In the genomic region with DNA sequence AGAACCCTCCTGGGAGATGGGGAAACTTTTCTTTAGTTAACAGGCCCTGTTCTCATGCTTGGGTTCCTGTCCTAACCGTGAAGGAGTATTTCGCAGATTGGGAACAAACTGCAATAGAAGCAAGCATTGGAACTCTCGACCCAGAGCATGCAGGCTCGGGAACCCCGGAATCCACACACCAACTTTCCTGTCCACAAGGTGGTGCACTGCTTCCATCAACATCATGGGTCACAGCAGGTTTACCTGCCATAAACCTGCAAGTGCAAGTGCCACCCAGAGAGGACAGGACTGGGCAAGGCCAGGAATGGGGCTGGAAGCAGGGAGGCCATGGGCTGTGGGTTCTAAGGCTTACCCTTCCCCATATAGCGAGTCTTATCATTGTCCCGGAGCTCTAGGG, we compare ENCODE assay signal across 8 cellular contexts. TPM values are rescaled to one million over a fixed set of nuclear protein-coding genes. Genes with fewer than 3 reads are reported as not detected.
DNase-seq lines count a peak whose midpoint lies in the region; ATAC-seq, FAIRE-seq and TF ChIP-seq lines count a peak whose summit lies in the region.

No MANE protein-coding gene starts in this region.

- peaks cover 55% of the 10 kb centered on the region for H4K20me1 ChIP-seq in GM12878 (ENCODE audit: control insufficient read depth, insufficient read depth)

- H3K4me3 ChIP-seq in CD4-positive, alpha-beta memory T cell (ENCODE audit: low read length in 2 of 2): no peak overlapping the region
- no peak overlapping the region for H3K4me3 ChIP-seq in HUES6 (ENCODE audit: low read depth, low read length)
- H3K4me3 ChIP-seq in GM12878: peak overlapping the region; percentile 89; the same call in 1 of the 2 replicates

- intact Hi-C loops in CD4-positive, alpha-beta memory T cell (cut with micrococcal nuclease): no loop called here
- intact Hi-C loops in GM12878 (cut with micrococcal nuclease; ENCODE audit: unreplicated experiment): no loop called here

- H3K36me3 ChIP-seq in CD4-positive, alpha-beta memory T cell (ENCODE audit: insufficient read depth, low read length): peaks cover 68% of the 10 kb centered on the region
- peaks cover 100% of the 10 kb centered on the region for H3K36me3 ChIP-seq in HUES6 (ENCODE audit: control insufficient read depth, insufficient read depth, low read length)
- peaks cover 53 to 71% of the 10 kb centered on the region in 2 experiments for H3K36me3 ChIP-seq in GM12878 (ENCODE audit: control insufficient read depth in 2 of 2, insufficient read depth in 2 of 2, low read length in 1 of 2)

- peaks cover 40 to 68% (median 55%) of the 10 kb centered on the region in 4 donors for H3K4me1 Mint-ChIP-seq in CD4-positive, alpha-beta memory T cell
- H3K4me1 Mint-ChIP-seq in mesothelial cell of epicardium: peaks cover 53% of the 10 kb centered on the region

- no peaks in the 10 kb centered on the region for H3K27me3 ChIP-seq in CD4-positive, alpha-beta memory T cell (ENCODE audit: insufficient read depth, low read length)
- H3K27me3 ChIP-seq in HUES6 (ENCODE audit: control insufficient read depth, insufficient read depth, low read length): no peaks in the 10 kb centered on the region
- H3K27me3 ChIP-seq in GM12878 (replicated peaks in 1 of 2; ENCODE audit: control insufficient read depth in 2 of 2, insufficient read depth in 2 of 2, low read length in 1 of 2): no peaks in the 10 kb centered on the region

- no peak for TF ChIP-seq EP300 in GM12878 (IDR thresholded peaks at IDR 0.05; ENCODE audit: borderline replicate concordance in 1 of 2, control insufficient read depth in 1 of 2, low read depth in 2 of 2, low read length in 2 of 2)

- peak in 1 of 5 donors; percentile 15 for DNase-seq in CD4-positive, alpha-beta memory T cell
- DNase-seq in GM12878 (ENCODE audit: low read depth, low spot score) (no peak), mesothelial cell of epicardium (ENCODE audit: low spot score in 2 of 2, unreplicated experiment in 2 of 2) (no peak), DMS79 (lab: John Stamatoyannopoulos, UW) (no peak), NCI-H774 (lab: John Stamatoyannopoulos, UW) (no peak)
- DNase-seq in stimulated activated CD8-positive, alpha-beta memory T cell treated with anti-CD3 and anti-CD28 coated beads, Interleukin-4, amount 100 ng/mL, for 48 hours: no peak

- H3K4me3 Mint-ChIP-seq in CD4-positive, alpha-beta memory T cell: no peak overlapping the region
- H3K4me3 Mint-ChIP-seq in mesothelial cell of epicardium: no peak overlapping the region

- no peaks in the 10 kb centered on the region for H3K27me3 Mint-ChIP-seq in CD4-positive, alpha-beta memory T cell
- no peaks in the 10 kb centered on the region for H3K27me3 Mint-ChIP-seq in mesothelial cell of epicardium (ENCODE audit: low read depth)

- ATAC-seq in GM12878 (no peak), GM21526 (IDR thresholded peaks at IDR 0.05; ENCODE audit: low FRiP score, unreplicated experiment) (no peak)

- 53% methylated on average over 7 of the region's 7 CpGs for WGBS in GM12878 (ENCODE audit: insufficient coverage, insufficient replicate concordance, low lambda C conversion rate, missing lambda C conversion rate)

- H3K27ac ChIP-seq in CD4-positive, alpha-beta memory T cell (ENCODE audit: low read depth, low read length): no peak overlapping the region
- 0 out of 2 replicates have a peak overlapping the region, but pooled peaks have one; percentile 42 for H3K27ac ChIP-seq in HUES6 (ENCODE audit: low read depth, low read length)
- H3K27ac ChIP-seq in GM12878 (ENCODE audit: control insufficient read depth, insufficient read depth): no peak overlapping the region

- H3K27ac Mint-ChIP-seq in CD4-positive, alpha-beta memory T cell: peak overlapping the region in 4 of 7 donors; percentile 15 to 85 (median 44)
- H3K27ac Mint-ChIP-seq in mesothelial cell of epicardium: no peak overlapping the region

- no TSS peak for BruUV-seq in GM12878 (replicated peaks; lab: Mats Ljungman, UMichigan)

- TF ChIP-seq RAD21 in GM12878 (IDR thresholded peaks at IDR 0.05; ENCODE audit: insufficient read depth, low read depth, low read length): no peak

- H2AFZ ChIP-seq in GM12878 (ENCODE audit: control insufficient read depth, low read depth, low read length): no peak overlapping the region

- CTCF ChIA-PET in CD4-positive, alpha-beta memory T cell (lab: Charles Lee; ENCODE audit: partially characterized antibody): interaction anchor here (0.9 to 1.6 kb wide), 2 partner anchors 10 to 11 kb away, joined by 3 to 8 read pairs; no protein-coding TSS in a partner anchor
- CTCF ChIA-PET in GM12878 (lab: Yijun Ruan, JAX): interaction anchor here (0.9 to 2.0 kb wide), 6 partner anchors 9 to 310 kb away, joined by 3 to 8 read pairs (median 4); no protein-coding TSS in a partner anchor

- H3K9me3 ChIP-seq in CD4-positive, alpha-beta memory T cell (ENCODE audit: control insufficient read depth in 1 of 2, low read length in 2 of 2): no peaks in the 10 kb centered on the region
- H3K9me3 ChIP-seq in HUES6 (ENCODE audit: control insufficient read depth, insufficient read depth, low read depth, low read length) (no peaks in the 10 kb centered on the region), GM12878 (replicated peaks; ENCODE audit: control insufficient read depth, insufficient read depth, low read length) (no peaks in the 10 kb centered on the region)

- POLR2A ChIA-PET in CD4-positive, alpha-beta memory T cell (lab: Charles Lee; ENCODE audit: partially characterized antibody): interaction anchor here (0.7 kb wide), 1 partner anchor 11 kb away, joined by 3 read pairs; no protein-coding TSS in a partner anchor
- POLR2A ChIA-PET in GM12878 (lab: Charles Lee): no interaction called here

- no peak for FAIRE-seq in GM12878 (lab: Jason Lieb, UNC)

- H3K4me1 ChIP-seq in CD4-positive, alpha-beta memory T cell (ENCODE audit: insufficient read depth, low read length): peaks cover 48% of the 10 kb centered on the region
- H3K4me1 ChIP-seq in HUES6 (ENCODE audit: control insufficient read depth, insufficient read depth, low read length) (peaks cover 44% of the 10 kb centered on the region), GM12878 (ENCODE audit: control insufficient read depth, insufficient read depth, low read length) (peaks cover 17% of the 10 kb centered on the region)

- no peaks in the 10 kb centered on the region for H3K9me3 Mint-ChIP-seq in CD4-positive, alpha-beta memory T cell
- H3K9me3 Mint-ChIP-seq in mesothelial cell of epicardium: no peaks in the 10 kb centered on the region

- H3K4me2 ChIP-seq in GM12878 (ENCODE audit: control insufficient read depth, insufficient read depth): peak overlapping the region; percentile 48

- TF ChIP-seq CTCF in GM12878 (IDR thresholded peaks at IDR 0.05 in 2 of 3, conservative IDR thresholded peaks at IDR 0.05 in 1 of 3; ENCODE audit: control insufficient read depth in 2 of 3, extremely low read depth in 1 of 3, insufficient read depth in 1 of 3, low read depth in 3 of 3, low read length in 3 of 3): peak in 1 of 3 experiments; percentile 30; a peak in 3 of 6 replicates
- peak; percentile 30 for TF ChIP-seq CTCF in mesothelial cell of epicardium (IDR thresholded peaks at IDR 0.05; ENCODE audit: unreplicated experiment)

- TF ChIP-seq POLR2A in GM12878 (IDR thresholded peaks at IDR 0.05; ENCODE audit: low read depth, low read length): no peak

- peaks cover 92% of the 10 kb centered on the region for H3K79me2 ChIP-seq in GM12878 (ENCODE audit: control insufficient read depth, insufficient read depth, low read length)

- RAD21 ChIA-PET in GM12878 (lab: Charles Lee; ENCODE audit: unreplicated experiment): no interaction called here

- H3K9ac ChIP-seq in HUES6 (ENCODE audit: low read length): no peak overlapping the region
- no peak overlapping the region for H3K9ac ChIP-seq in GM12878 (ENCODE audit: control insufficient read depth, insufficient read depth, low read length)

- H3K36me3 Mint-ChIP-seq in CD4-positive, alpha-beta memory T cell: peaks cover 68 to 93% of the 10 kb centered on the region in 2 donors
- peaks cover 54% of the 10 kb centered on the region for H3K36me3 Mint-ChIP-seq in mesothelial cell of epicardium

- in situ Hi-C loops in GM12878 (cut with MboI): no loop called here

- SMC1A ChIA-PET in GM12878 (lab: Charles Lee; ENCODE audit: uncharacterized antibody, unreplicated experiment): interaction anchor here (0.6 kb wide), 2 partner anchors 27 to 495 kb away, joined by 3 read pairs; no protein-coding TSS in a partner anchor

RNA-seq across cellular contexts. Expression of gene ENO1, which starts 6.9 kb away (rescaled TPM):
- total RNA-seq in CD4-positive, alpha-beta memory T cell: 100 to 1,000 TPM; 291 to 305 TPM
- polyA plus RNA-seq in CD4-positive, alpha-beta memory T cell: 1,000 to 10,000 TPM; 1,071 to 1,157 TPM
- total RNA-seq in GM12878 (2013; cell fraction: nucleolus; rRNA removed): 1,080 and 1,100 TPM in 2 replicates
- total RNA-seq in GM12878 (2014; rRNA removed) (2,091 and 2,104 TPM in 2 replicates), GM12878 (2014; rRNA removed; fragmentation: Illumina TruSeq; extraction: Trizol) (1,863 and 1,937 TPM in 2 replicates), GM12878 (2021) (1,850 and 1,883 TPM in 2 replicates), mesothelial cell of epicardium (1,024 to 1,067 TPM (median 1,030 TPM) in 3 replicates)
- 1,510 TPM for polyA plus RNA-seq in GM12878 (2011; ENCODE audit: low read depth)
- polyA plus RNA-seq in GM12878 (2011; rRNA removed) (3,232 and 3,745 TPM in 2 replicates), GM12878 (2014; fragmentation: Illumina TruSeq; extraction: Trizol) (1,358 and 1,983 TPM in 2 replicates), GM12878 (2014; fragmentation: Nextera tagmentation; extraction: Ambion mirVana) (1,000 to 10,000 TPM; 3,300 to 4,219 TPM), GM12878 (2014; rRNA removed) (1,935 and 1,951 TPM in 2 replicates), GM12878 (2016; fragmentation: Nextera tagmentation; extraction: Ambion mirVana) (1,000 to 10,000 TPM; 2,558 to 2,669 TPM)
- polyA plus RNA-seq in GM12878 (2011; cell fraction: cytosol; rRNA removed): 3,954 and 4,686 TPM in 2 replicates
- polyA plus RNA-seq in GM12878 (2011; cell fraction: nucleus; rRNA removed): 2,823 and 3,284 TPM in 2 replicates
- polyA plus RNA-seq in GM12878 (2012): 2,617 and 3,014 TPM in 2 replicates
- 3,220 and 5,413 TPM in 2 replicates for polyA minus RNA-seq in GM12878 (2011; rRNA and poly(A)+ RNA removed)
- polyA minus RNA-seq in GM12878 (2011; cell fraction: cytosol; rRNA and poly(A)+ RNA removed): 1,559 and 1,564 TPM in 2 replicates
- 601 and 693 TPM in 2 replicates for polyA minus RNA-seq in GM12878 (2011; cell fraction: nucleus; rRNA and poly(A)+ RNA removed)

RNA-seq across cellular contexts. Expression of gene RERE, which starts 54.1 kb away (rescaled TPM):
- total RNA-seq in CD4-positive, alpha-beta memory T cell: 100 to 1,000 TPM; 104 to 117 TPM
- 10 to 100 TPM in 1 of 2 donors, under 1 TPM in 1; 0.38 to 17.1 TPM for polyA plus RNA-seq in CD4-positive, alpha-beta memory T cell
- total RNA-seq in GM12878 (2013; cell fraction: nucleolus; rRNA removed): 221 and 235 TPM in 2 replicates
- 27.6 and 41.7 TPM in 2 replicates for total RNA-seq in GM12878 (2014; rRNA removed)
- 14.6 and 20.3 TPM in 2 replicates for total RNA-seq in GM12878 (2014; rRNA removed; fragmentation: Illumina TruSeq; extraction: Trizol)
- 58.9 and 60.5 TPM in 2 replicates for total RNA-seq in GM12878 (2021)
- 14.5 TPM for polyA plus RNA-seq in GM12878 (2011; ENCODE audit: low read depth)
- 7.0 and 8.9 TPM in 2 replicates for polyA plus RNA-seq in GM12878 (2011; rRNA removed)
- 6.9 and 8.9 TPM in 2 replicates for polyA plus RNA-seq in GM12878 (2011; cell fraction: cytosol; rRNA removed)
- 35.2 and 62.7 TPM in 2 replicates for polyA plus RNA-seq in GM12878 (2011; cell fraction: nucleus; rRNA removed)
- polyA plus RNA-seq in GM12878 (2012): 21.5 and 24.0 TPM in 2 replicates
- 21.2 and 25.3 TPM in 2 replicates for polyA plus RNA-seq in GM12878 (2014; fragmentation: Illumina TruSeq; extraction: Trizol)
- polyA plus RNA-seq in GM12878 (2014; fragmentation: Nextera tagmentation; extraction: Ambion mirVana): 1 to 10 TPM; 5.2 to 5.9 TPM
- 20.9 and 23.0 TPM in 2 replicates for polyA plus RNA-seq in GM12878 (2014; rRNA removed)
- 10 to 100 TPM; 15.8 to 20.2 TPM for polyA plus RNA-seq in GM12878 (2016; fragmentation: Nextera tagmentation; extraction: Ambion mirVana)
- polyA minus RNA-seq in GM12878 (2011; rRNA and poly(A)+ RNA removed): 76.2 and 90.7 TPM in 2 replicates
- 35.8 and 43.2 TPM in 2 replicates for polyA minus RNA-seq in GM12878 (2011; cell fraction: cytosol; rRNA and poly(A)+ RNA removed)
- 57.2 and 65.5 TPM in 2 replicates for polyA minus RNA-seq in GM12878 (2011; cell fraction: nucleus; rRNA and poly(A)+ RNA removed)
- 177 to 187 TPM (median 187 TPM) in 3 replicates for total RNA-seq in mesothelial cell of epicardium
